ENCODE assay signal across 16 cellular contexts in genomic region chr1:28409066-28409465, GRCh38.
"Had no signal": no experiment of that assay in that cellular context is flagged by ENCODE, and none has a peak within 500 bp of the region (broad histone marks: within the 10 kb centered on the region; RNA-seq: fewer than 3 reads in every experiment).

No MANE protein-coding gene starts in this region.

- H3K27ac Mint-ChIP-seq: natural killer cell; stimulated activated effector memory CD8-positive, alpha-beta T cell treated with anti-CD3 and anti-CD28 coated beads, Interleukin-12 subunit alpha, Interleukin-12 subunit beta, amount 100 ng/mL, for 72 hours had no signal

- H3K4me2 ChIP-seq: hepatocyte had no signal

- H3K4me3 Mint-ChIP-seq: natural killer cell; stimulated activated effector memory CD8-positive, alpha-beta T cell treated with anti-CD3 and anti-CD28 coated beads, Interleukin-12 subunit alpha, Interleukin-12 subunit beta, amount 100 ng/mL, for 72 hours had no signal

- DNase-seq: colonic mucosa; left colon; left ventricle myocardium superior; mucosa of descending colon; natural killer cell; stimulated activated CD4-positive, alpha-beta T cell treated with anti-CD3 and anti-CD28 coated beads, Interleukin-4, amount 100 ng/mL, for 1 hour; stimulated activated CD8-positive, alpha-beta memory T cell treated with anti-CD3 and anti-CD28 coated beads, Interleukin-4, amount 100 ng/mL, for 48 hours; stimulated activated naive CD8-positive, alpha-beta T cell treated with anti-CD3 and anti-CD28 coated beads, Interleukin-15, Interleukin-2, amounts not matched to agents 100 U/mL and 50 U/mL, for 24 hours; tibial artery; upper lobe of left lung had no signal

- H3K36me3 ChIP-seq: colonic mucosa, prostate gland, vagina had no signal

- H3K9me3 ChIP-seq: colonic mucosa, mucosa of descending colon, prostate gland, tibial artery, upper lobe of left lung, vagina had no signal

- H3K36me3 Mint-ChIP-seq: natural killer cell had no signal

- H3K27me3 ChIP-seq: colonic mucosa, hepatocyte, tibial artery, upper lobe of left lung, vagina had no signal

- H2AFZ ChIP-seq: hepatocyte, parathyroid adenoma had no signal

- H3K9ac ChIP-seq: parathyroid adenoma had no signal

- H3K27ac ChIP-seq: colonic mucosa, hepatocyte, parathyroid adenoma, prostate gland, tibial artery, upper lobe of left lung, vagina had no signal

- H3K4me3 ChIP-seq: colonic mucosa, hepatocyte, lung, mucosa of descending colon, prostate gland, tibial artery, upper lobe of left lung, vagina had no signal

- H3K79me2 ChIP-seq: parathyroid adenoma had no signal

- H3K4me1 ChIP-seq: colonic mucosa, parathyroid adenoma, prostate gland had no signal

- H3K4me1 Mint-ChIP-seq: stimulated activated effector memory CD8-positive, alpha-beta T cell treated with anti-CD3 and anti-CD28 coated beads, Interleukin-12 subunit alpha, Interleukin-12 subunit beta, amount 100 ng/mL, for 72 hours had no signal

- H3K9me3 Mint-ChIP-seq: natural killer cell; stimulated activated effector memory CD8-positive, alpha-beta T cell treated with anti-CD3 and anti-CD28 coated beads, Interleukin-12 subunit alpha, Interleukin-12 subunit beta, amount 100 ng/mL, for 72 hours had no signal
